ENCODE assay signal across 8 cellular contexts in genomic region chr4:2534904-2535385, GRCh38. TPM values are rescaled to one million over a fixed set of nuclear protein-coding genes. Genes with fewer than 3 reads are reported as not detected.
DNase-seq lines count a peak whose midpoint lies in the region; TF ChIP-seq lines count a peak whose summit lies in the region.

No MANE protein-coding gene starts in this region.

- peaks cover 32% of the 10 kb centered on the region for H3K79me2 ChIP-seq in ACC112 (ENCODE audit: control insufficient read depth, insufficient read depth, low read length, unreplicated experiment)
- peaks cover 30% of the 10 kb centered on the region for H3K79me2 ChIP-seq in mammary epithelial cell (ENCODE audit: insufficient read depth, low read length)

- POLR2A ChIA-PET in HEK293T (lab: Yijun Ruan, JAX) = interaction anchor here (0.7 to 3.5 kb wide), 4 partner anchors 9 to 91 kb away, joined by 3 to 21 read pairs (median 4); partner anchors contain the start of gene RNF4

- TF ChIP-seq POLR2A in thyroid gland (IDR thresholded peaks at IDR 0.05) = no peak

- CTCF ChIA-PET in mammary epithelial cell (lab: Charles Lee; ENCODE audit: low non-redundant PET) (no interaction called here), HEK293T (lab: Yijun Ruan, JAX) (no interaction called here)

- H3K9me3 ChIP-seq in HUES6 (ENCODE audit: control insufficient read depth, insufficient read depth, low read depth, low read length) (no peaks in the 10 kb centered on the region), mammary epithelial cell (replicated peaks; ENCODE audit: insufficient read depth, low read length) (no peaks in the 10 kb centered on the region), mononuclear cell (ENCODE audit: low read depth, low read length) (no peaks in the 10 kb centered on the region), thyroid gland (no peaks in the 10 kb centered on the region)

- in situ Hi-C loops in mammary epithelial cell (cut with MboI; ENCODE audit: low sequenced_read_pairs in 2 of 2) = no loop called here

- WGBS in mammary epithelial cell (ENCODE audit: low coverage, missing lambda C conversion rate) = 49% methylated on average over 6 of the region's 6 CpGs
- 60 to 75% methylated on average over 1 to 6 of the region's 6 CpGs for WGBS in thyroid gland, 2 donors

- BruUV-seq in mammary epithelial cell (replicated peaks; lab: Mats Ljungman, UMichigan) = no TSS peak

- H3K9ac ChIP-seq in HUES6 (ENCODE audit: low read length) (peak overlapping the region; percentile 95), mammary epithelial cell (ENCODE audit: insufficient read depth, low read length) (peak overlapping the region; percentile 81)

- H3K4me1 ChIP-seq in ACC112 (ENCODE audit: control insufficient read depth, insufficient read depth, low read length, unreplicated experiment) = peaks cover 13% of the 10 kb centered on the region
- peaks cover 11% of the 10 kb centered on the region for H3K4me1 ChIP-seq in HUES6 (ENCODE audit: control insufficient read depth, insufficient read depth, low read length)
- peaks cover 13% of the 10 kb centered on the region for H3K4me1 ChIP-seq in mammary epithelial cell (ENCODE audit: insufficient read depth, low read length)
- peaks cover 31% of the 10 kb centered on the region for H3K4me1 ChIP-seq in mononuclear cell (ENCODE audit: insufficient read depth, low read length)
- H3K4me1 ChIP-seq in thyroid gland = peaks cover 18 to 22% of the 10 kb centered on the region in 2 donors

- peak overlapping the region; percentile 95 for H3K4me3 ChIP-seq in ACC112 (ENCODE audit: low read depth, low read length)
- peak overlapping the region; percentile 94 for H3K4me3 ChIP-seq in HUES6 (ENCODE audit: low read depth, low read length)
- peak overlapping the region in 2 of 3 experiments; percentile 69 to 87 for H3K4me3 ChIP-seq in mammary epithelial cell (replicated peaks in 1 of 3; ENCODE audit: insufficient read depth in 1 of 3, low read depth in 2 of 3, low read length in 3 of 3)
- H3K4me3 ChIP-seq in mononuclear cell (ENCODE audit: low read length) = peak overlapping the region; percentile 57
- no peak overlapping the region for H3K4me3 ChIP-seq in thyroid gland (replicated peaks in 1 of 3)

- H3K4me2 ChIP-seq in mammary epithelial cell (ENCODE audit: insufficient read depth, low read depth, low read length) = peak overlapping the region; percentile 95

- no peak for DNase-seq in mammary epithelial cell
- DNase-seq in stimulated activated CD4-positive, alpha-beta T cell treated with anti-CD3 and anti-CD28 coated beads, Interleukin-4, amount 100 ng/mL, for 1 hour = no peak
- no peak for DNase-seq in OCI-M2 (lab: John Stamatoyannopoulos, UW; ENCODE audit: unreplicated experiment)
- no peak for DNase-seq in HEK293T (ENCODE audit: extremely low spot score)
- DNase-seq in thyroid gland = no peak

- H3K27ac ChIP-seq in ACC112 (ENCODE audit: low read depth, low read length) = peak overlapping the region; percentile 52
- peak overlapping the region; percentile 95; the same call in 1 of the 2 replicates for H3K27ac ChIP-seq in HUES6 (ENCODE audit: low read depth, low read length)
- no peak overlapping the region for H3K27ac ChIP-seq in mammary epithelial cell (ENCODE audit: insufficient read depth, low read depth, low read length)
- H3K27ac ChIP-seq in thyroid gland = peak overlapping the region in 1 of 3 donors; percentile 85

- H2AFZ ChIP-seq in ACC112 (ENCODE audit: low read length, unreplicated experiment) (no peak overlapping the region), mammary epithelial cell (ENCODE audit: low read depth, low read length) (peak overlapping the region; percentile 81)

- no peaks in the 10 kb centered on the region for H4K20me1 ChIP-seq in mammary epithelial cell (ENCODE audit: insufficient read depth, low read length)

- no peak for TF ChIP-seq CTCF in mammary epithelial cell (conservative IDR thresholded peaks at IDR 0.05 in 1 of 2, IDR thresholded peaks at IDR 0.05 in 1 of 2; ENCODE audit: extremely low read depth in 1 of 2, insufficient read depth in 1 of 2, low read depth in 1 of 2, low read length in 2 of 2)
- TF ChIP-seq CTCF in thyroid gland (IDR thresholded peaks at IDR 0.05) = no peak

- no peaks in the 10 kb centered on the region for H3K27me3 ChIP-seq in ACC112 (ENCODE audit: insufficient read depth, low read length)
- H3K27me3 ChIP-seq in HUES6 (ENCODE audit: control insufficient read depth, insufficient read depth, low read length) = no peaks in the 10 kb centered on the region
- H3K27me3 ChIP-seq in mammary epithelial cell (ENCODE audit: insufficient read depth, low read length) = no peaks in the 10 kb centered on the region
- H3K27me3 ChIP-seq in mononuclear cell (ENCODE audit: insufficient read depth, low read length) = no peaks in the 10 kb centered on the region
- no peaks in the 10 kb centered on the region for H3K27me3 ChIP-seq in thyroid gland

- intact Hi-C loops in mammary epithelial cell (cut with micrococcal nuclease) = loop anchor here (5.0 kb wide), 2 partner anchors 43 to 92 kb away; no protein-coding TSS in a partner anchor
- intact Hi-C loops in thyroid gland (cut with DNase I) = loop anchor here (5.0 kb wide), 1 partner anchor 118 kb away; the partner anchor contains the start of genes CFAP99 and ZFYVE28

- dilution Hi-C loops in mammary epithelial cell (cut with HindIII; ENCODE audit: low sequenced_read_pairs) = no loop called here

- no peaks in the 10 kb centered on the region for H3K36me3 ChIP-seq in ACC112 (ENCODE audit: insufficient read depth, low read length)
- no peaks in the 10 kb centered on the region; the same call in 1 of the 2 replicates for H3K36me3 ChIP-seq in HUES6 (ENCODE audit: control insufficient read depth, insufficient read depth, low read length)
- no peaks in the 10 kb centered on the region for H3K36me3 ChIP-seq in mammary epithelial cell (ENCODE audit: insufficient read depth, low read length)
- no peaks in the 10 kb centered on the region for H3K36me3 ChIP-seq in thyroid gland

TF ChIP-seq in HEK293T, 16 proteins besides CTCF, POLR2A, EP300 and RAD21:
- TF ChIP-seq FOXM1 (IDR thresholded peaks at IDR 0.05; ENCODE audit: borderline replicate concordance) = no peak
- TF ChIP-seq LEF1 (IDR thresholded peaks at IDR 0.05; ENCODE audit: borderline replicate concordance) = no peak
- no peak for TF ChIP-seq CTBP1 (IDR thresholded peaks at IDR 0.05; ENCODE audit: borderline replicate concordance)
- TF ChIP-seq FOXK2 (IDR thresholded peaks at IDR 0.05) = no peak
- no peak for TF ChIP-seq NFRKB (IDR thresholded peaks at IDR 0.05)
- no peak for TF ChIP-seq TARDBP (IDR thresholded peaks at IDR 0.05)
TF ChIP-seq in HEK293T: peak in this region for 0.

RNA-seq across cellular contexts. Expression of gene FAM193A, which starts 1.5 kb away (rescaled TPM):
- total RNA-seq in mammary epithelial cell (10 to 100 TPM; 15.5 to 22.2 TPM), mononuclear cell (21.0 TPM), thyroid gland (10 to 100 TPM; 22.4 to 36.7 (median 30.3) TPM)
- polyA plus RNA-seq in mammary epithelial cell = 4.2 TPM
- 14.6 TPM for polyA minus RNA-seq in mammary epithelial cell

Comparison
In these comparisons a context has a peak if more than half of its experiments do, and no peak if none do; other contexts are left out.
1. H3K4me3 ChIP-seq: peak in ACC112 (single experiment), HUES6 (single experiment), mammary epithelial cell (2 of 3) and mononuclear cell (single experiment); none in thyroid gland (0 of 3).